In the genomic region with DNA sequence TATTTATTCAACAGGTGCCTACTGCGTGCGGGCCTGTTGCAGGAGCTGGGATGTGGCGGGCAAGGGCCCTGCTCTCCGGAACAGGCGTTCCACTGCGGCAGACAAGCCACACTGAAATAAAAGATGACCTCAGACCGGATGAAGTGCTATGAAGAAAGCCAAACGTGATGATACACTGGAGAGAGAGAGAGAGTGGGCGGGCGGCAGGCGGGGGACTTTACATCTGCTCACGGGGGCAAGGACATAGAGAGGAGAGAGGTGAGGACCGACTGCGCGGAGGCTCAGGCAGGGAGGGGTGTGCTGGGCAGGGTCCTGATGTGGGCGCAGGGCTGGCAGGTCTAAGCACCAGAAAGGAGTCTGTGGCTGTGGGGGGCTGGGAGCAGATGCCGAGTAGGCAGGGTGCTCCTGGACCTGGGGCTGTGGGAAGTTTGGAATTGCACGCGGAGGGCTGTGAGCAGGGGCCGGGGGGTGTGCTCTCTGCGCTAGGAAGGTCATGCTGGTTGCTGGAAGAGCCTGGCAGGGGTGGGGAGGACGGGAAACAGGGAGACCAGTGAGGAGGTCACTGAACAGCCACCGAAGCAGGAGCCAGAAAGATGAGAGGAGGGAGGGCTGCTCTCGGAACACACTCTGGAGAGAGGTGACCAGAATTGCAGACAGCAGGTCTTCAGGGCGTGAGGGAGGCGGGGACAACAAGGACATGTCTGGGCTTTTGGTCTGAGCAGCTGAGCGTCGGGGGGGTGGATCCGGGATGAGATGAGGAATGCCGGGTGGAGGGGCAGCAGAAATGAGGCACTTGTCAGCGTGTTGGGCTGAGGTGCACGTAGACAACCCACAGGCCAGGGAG, we compare ENCODE assay signal across 1 cellular context.
TF ChIP-seq lines count a peak whose summit lies in the region.

No MANE protein-coding gene starts in this region.

TF ChIP-seq in HepG2, 621 proteins besides CTCF, POLR2A, EP300 and RAD21 (continued from another document and continues in another):
- TF ChIP-seq, protein P1, sequence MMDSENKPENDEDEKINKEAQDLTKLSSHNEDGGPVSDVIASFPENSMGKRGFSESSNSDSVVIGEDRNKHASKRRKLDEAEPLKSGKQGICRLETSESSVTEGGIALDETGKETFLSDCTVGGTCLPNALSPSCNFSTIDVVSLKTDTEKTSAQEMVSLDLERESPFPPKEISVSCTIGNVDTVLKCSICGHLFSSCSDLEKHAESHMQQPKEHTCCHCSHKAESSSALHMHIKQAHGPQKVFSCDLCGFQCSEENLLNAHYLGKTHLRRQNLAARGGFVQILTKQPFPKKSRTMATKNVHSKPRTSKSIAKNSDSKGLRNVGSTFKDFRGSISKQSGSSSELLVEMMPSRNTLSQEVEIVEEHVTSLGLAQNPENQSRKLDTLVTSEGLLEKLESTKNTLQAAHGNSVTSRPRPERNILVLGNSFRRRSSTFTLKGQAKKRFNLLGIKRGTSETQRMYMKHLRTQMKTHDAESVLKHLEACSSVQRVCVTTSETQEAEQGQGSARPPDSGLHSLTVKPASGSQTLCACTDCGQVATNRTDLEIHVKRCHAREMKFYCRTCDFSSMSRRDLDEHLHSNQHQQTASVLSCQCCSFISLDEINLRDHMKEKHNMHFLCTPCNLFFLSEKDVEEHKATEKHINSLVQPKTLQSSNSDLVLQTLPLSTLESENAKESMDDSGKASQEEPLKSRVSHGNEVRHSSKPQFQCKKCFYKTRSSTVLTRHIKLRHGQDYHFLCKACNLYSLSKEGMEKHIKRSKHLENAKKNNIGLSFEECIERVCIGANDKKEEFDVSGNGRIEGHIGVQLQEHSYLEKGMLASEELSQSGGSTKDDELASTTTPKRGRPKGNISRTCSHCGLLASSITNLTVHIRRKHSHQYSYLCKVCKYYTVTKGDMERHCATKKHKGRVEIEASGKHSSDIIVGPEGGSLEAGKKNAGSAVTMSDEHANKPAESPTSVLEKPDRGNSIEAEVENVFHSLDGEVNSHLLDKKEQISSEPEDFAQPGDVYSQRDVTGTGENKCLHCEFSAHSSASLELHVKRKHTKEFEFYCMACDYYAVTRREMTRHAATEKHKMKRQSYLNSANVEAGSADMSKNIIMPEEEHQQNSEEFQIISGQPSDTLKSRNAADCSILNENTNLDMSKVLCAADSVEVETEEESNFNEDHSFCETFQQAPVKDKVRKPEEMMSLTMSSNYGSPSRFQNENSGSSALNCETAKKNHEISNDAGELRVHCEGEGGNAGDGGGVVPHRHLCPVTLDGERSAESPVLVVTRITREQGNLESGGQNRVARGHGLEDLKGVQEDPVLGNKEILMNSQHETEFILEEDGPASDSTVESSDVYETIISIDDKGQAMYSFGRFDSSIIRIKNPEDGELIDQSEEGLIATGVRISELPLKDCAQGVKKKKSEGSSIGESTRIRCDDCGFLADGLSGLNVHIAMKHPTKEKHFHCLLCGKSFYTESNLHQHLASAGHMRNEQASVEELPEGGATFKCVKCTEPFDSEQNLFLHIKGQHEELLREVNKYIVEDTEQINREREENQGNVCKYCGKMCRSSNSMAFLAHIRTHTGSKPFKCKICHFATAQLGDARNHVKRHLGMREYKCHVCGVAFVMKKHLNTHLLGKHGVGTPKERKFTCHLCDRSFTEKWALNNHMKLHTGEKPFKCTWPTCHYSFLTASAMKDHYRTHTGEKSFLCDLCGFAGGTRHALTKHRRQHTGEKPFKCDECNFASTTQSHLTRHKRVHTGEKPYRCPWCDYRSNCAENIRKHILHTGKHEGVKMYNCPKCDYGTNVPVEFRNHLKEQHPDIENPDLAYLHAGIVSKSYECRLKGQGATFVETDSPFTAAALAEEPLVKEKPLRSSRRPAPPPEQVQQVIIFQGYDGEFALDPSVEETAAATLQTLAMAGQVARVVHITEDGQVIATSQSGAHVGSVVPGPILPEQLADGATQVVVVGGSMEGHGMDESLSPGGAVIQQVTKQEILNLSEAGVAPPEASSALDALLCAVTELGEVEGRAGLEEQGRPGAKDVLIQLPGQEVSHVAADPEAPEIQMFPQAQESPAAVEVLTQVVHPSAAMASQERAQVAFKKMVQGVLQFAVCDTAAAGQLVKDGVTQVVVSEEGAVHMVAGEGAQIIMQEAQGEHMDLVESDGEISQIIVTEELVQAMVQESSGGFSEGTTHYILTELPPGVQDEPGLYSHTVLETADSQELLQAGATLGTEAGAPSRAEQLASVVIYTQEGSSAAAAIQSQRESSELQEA (CRISPR knock-in tag; IDR thresholded peaks at IDR 0.05; ENCODE audit: not compliant biosample characterization), result peak; percentile 65
- no peak for TF ChIP-seq ZNF589 (CRISPR knock-in tag; conservative IDR thresholded peaks at IDR 0.05)
- TF ChIP-seq ZNF749 (CRISPR knock-in tag; IDR thresholded peaks at IDR 0.05; ENCODE audit: borderline replicate concordance), result no peak
- TF ChIP-seq RBM39 (IDR thresholded peaks at IDR 0.05; ENCODE audit: low read depth, low read length, poor library complexity, severe bottlenecking), result peak; percentile 43
- TF ChIP-seq ESRRA (CRISPR knock-in tag; IDR thresholded peaks at IDR 0.05; ENCODE audit: low read depth), result peak; percentile 95
- TF ChIP-seq, protein P2, sequence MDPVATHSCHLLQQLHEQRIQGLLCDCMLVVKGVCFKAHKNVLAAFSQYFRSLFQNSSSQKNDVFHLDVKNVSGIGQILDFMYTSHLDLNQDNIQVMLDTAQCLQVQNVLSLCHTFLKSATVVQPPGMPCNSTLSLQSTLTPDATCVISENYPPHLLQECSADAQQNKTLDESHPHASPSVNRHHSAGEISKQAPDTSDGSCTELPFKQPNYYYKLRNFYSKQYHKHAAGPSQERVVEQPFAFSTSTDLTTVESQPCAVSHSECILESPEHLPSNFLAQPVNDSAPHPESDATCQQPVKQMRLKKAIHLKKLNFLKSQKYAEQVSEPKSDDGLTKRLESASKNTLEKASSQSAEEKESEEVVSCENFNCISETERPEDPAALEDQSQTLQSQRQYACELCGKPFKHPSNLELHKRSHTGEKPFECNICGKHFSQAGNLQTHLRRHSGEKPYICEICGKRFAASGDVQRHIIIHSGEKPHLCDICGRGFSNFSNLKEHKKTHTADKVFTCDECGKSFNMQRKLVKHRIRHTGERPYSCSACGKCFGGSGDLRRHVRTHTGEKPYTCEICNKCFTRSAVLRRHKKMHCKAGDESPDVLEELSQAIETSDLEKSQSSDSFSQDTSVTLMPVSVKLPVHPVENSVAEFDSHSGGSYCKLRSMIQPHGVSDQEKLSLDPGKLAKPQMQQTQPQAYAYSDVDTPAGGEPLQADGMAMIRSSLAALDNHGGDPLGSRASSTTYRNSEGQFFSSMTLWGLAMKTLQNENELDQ (CRISPR knock-in tag; IDR thresholded peaks at IDR 0.05; ENCODE audit: borderline replicate concordance), result no peak
- TF ChIP-seq, protein P3, sequence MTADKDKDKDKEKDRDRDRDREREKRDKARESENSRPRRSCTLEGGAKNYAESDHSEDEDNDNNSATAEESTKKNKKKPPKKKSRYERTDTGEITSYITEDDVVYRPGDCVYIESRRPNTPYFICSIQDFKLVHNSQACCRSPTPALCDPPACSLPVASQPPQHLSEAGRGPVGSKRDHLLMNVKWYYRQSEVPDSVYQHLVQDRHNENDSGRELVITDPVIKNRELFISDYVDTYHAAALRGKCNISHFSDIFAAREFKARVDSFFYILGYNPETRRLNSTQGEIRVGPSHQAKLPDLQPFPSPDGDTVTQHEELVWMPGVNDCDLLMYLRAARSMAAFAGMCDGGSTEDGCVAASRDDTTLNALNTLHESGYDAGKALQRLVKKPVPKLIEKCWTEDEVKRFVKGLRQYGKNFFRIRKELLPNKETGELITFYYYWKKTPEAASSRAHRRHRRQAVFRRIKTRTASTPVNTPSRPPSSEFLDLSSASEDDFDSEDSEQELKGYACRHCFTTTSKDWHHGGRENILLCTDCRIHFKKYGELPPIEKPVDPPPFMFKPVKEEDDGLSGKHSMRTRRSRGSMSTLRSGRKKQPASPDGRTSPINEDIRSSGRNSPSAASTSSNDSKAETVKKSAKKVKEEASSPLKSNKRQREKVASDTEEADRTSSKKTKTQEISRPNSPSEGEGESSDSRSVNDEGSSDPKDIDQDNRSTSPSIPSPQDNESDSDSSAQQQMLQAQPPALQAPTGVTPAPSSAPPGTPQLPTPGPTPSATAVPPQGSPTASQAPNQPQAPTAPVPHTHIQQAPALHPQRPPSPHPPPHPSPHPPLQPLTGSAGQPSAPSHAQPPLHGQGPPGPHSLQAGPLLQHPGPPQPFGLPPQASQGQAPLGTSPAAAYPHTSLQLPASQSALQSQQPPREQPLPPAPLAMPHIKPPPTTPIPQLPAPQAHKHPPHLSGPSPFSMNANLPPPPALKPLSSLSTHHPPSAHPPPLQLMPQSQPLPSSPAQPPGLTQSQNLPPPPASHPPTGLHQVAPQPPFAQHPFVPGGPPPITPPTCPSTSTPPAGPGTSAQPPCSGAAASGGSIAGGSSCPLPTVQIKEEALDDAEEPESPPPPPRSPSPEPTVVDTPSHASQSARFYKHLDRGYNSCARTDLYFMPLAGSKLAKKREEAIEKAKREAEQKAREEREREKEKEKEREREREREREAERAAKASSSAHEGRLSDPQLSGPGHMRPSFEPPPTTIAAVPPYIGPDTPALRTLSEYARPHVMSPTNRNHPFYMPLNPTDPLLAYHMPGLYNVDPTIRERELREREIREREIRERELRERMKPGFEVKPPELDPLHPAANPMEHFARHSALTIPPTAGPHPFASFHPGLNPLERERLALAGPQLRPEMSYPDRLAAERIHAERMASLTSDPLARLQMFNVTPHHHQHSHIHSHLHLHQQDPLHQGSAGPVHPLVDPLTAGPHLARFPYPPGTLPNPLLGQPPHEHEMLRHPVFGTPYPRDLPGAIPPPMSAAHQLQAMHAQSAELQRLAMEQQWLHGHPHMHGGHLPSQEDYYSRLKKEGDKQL (CRISPR knock-in tag; IDR thresholded peaks at IDR 0.05; ENCODE audit: low read depth), result no peak; the same call in 1 of the 2 replicates
- TF ChIP-seq TP53 (CRISPR knock-in tag; conservative IDR thresholded peaks at IDR 0.05), result no peak
- TF ChIP-seq ZNF34 (CRISPR knock-in tag; IDR thresholded peaks at IDR 0.05; ENCODE audit: borderline replicate concordance), result no peak
- 0 out of 2 replicates have a peak, but pooled peaks have one; percentile 0 for TF ChIP-seq CHCHD3 (CRISPR knock-in tag; IDR thresholded peaks at IDR 0.05)
- TF ChIP-seq FOXA3 (CRISPR knock-in tag; IDR thresholded peaks at IDR 0.05), result peak; percentile 25; the same call in 1 of the 2 replicates
- no peak for TF ChIP-seq RFXAP (CRISPR knock-in tag; IDR thresholded peaks at IDR 0.05; ENCODE audit: borderline replicate concordance)
- no peak for TF ChIP-seq PCBP2 (optimal IDR thresholded peaks at IDR 0.05; ENCODE audit: low read depth, low read length, poor library complexity, severe bottlenecking)
- TF ChIP-seq HHEX (CRISPR knock-in tag; IDR thresholded peaks at IDR 0.05), result no peak
- peak; percentile 89 for TF ChIP-seq ZNF350 (CRISPR knock-in tag; IDR thresholded peaks at IDR 0.05; ENCODE audit: borderline replicate concordance, low read depth)
- TF ChIP-seq SPEN (CRISPR knock-in tag; IDR thresholded peaks at IDR 0.05; ENCODE audit: low read depth), result no peak
- TF ChIP-seq GABPB1 (CRISPR knock-in tag; IDR thresholded peaks at IDR 0.05), result peak; percentile 75
- TF ChIP-seq ZNF724P (CRISPR knock-in tag; IDR thresholded peaks at IDR 0.05; ENCODE audit: borderline replicate concordance), result peak; percentile 19; the same call in 1 of the 2 replicates
- TF ChIP-seq CBX1 (IDR thresholded peaks at IDR 0.05; ENCODE audit: low read depth), result peak; percentile 43
- TF ChIP-seq, protein P4, sequence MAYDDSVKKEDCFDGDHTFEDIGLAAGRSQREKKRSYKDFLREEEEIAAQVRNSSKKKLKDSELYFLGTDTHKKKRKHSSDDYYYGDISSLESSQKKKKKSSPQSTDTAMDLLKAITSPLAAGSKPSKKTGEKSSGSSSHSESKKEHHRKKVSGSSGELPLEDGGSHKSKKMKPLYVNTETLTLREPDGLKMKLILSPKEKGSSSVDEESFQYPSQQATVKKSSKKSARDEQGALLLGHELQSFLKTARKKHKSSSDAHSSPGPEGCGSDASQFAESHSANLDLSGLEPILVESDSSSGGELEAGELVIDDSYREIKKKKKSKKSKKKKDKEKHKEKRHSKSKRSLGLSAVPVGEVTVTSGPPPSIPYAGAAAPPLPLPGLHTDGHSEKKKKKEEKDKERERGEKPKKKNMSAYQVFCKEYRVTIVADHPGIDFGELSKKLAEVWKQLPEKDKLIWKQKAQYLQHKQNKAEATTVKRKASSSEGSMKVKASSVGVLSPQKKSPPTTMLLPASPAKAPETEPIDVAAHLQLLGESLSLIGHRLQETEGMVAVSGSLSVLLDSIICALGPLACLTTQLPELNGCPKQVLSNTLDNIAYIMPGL (CRISPR knock-in tag; IDR thresholded peaks at IDR 0.05; ENCODE audit: borderline replicate concordance in 1 of 2, low read depth in 1 of 2), result peak in 1 of 2 experiments; percentile 75; a peak in 2 of 4 replicates
- TF ChIP-seq MZF1 (CRISPR knock-in tag; IDR thresholded peaks at IDR 0.05; ENCODE audit: borderline replicate concordance), result no peak
- TF ChIP-seq LCORL (IDR thresholded peaks at IDR 0.05), result peak; percentile 8; the same call in 1 of the 2 replicates
- peak; percentile 38 for TF ChIP-seq LCORL (CRISPR knock-in tag; IDR thresholded peaks at IDR 0.05)
- no peak for TF ChIP-seq PRPF4 (IDR thresholded peaks at IDR 0.05; ENCODE audit: low read depth, low read length, poor library complexity, severe bottlenecking)
- TF ChIP-seq ZNF713 (CRISPR knock-in tag; IDR thresholded peaks at IDR 0.05), result peak; percentile 98; the same call in 1 of the 2 replicates
- peak; percentile 34; the same call in 1 of the 2 replicates for TF ChIP-seq ZNF331 (CRISPR knock-in tag; IDR thresholded peaks at IDR 0.05)
- peak; percentile 54; the same call in 1 of the 2 replicates for TF ChIP-seq PITX1 (CRISPR knock-in tag; IDR thresholded peaks at IDR 0.05)
- TF ChIP-seq, protein P5, sequence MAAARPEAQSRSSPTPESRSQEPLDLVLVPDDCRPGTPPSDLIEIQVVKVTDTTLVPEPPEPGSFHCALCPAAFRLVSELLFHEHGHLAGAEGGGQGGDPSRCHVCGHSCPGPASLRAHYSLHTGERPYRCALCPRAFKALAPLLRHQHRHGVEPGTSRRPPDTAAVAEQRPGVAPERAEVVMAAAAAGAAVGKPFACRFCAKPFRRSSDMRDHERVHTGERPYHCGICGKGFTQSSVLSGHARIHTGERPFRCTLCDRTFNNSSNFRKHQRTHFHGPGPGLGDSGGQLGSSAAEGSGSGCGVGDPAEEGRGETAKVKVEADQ (CRISPR knock-in tag; IDR thresholded peaks at IDR 0.05; ENCODE audit: borderline replicate concordance), result peak; percentile 86
- no peak for TF ChIP-seq PAF1 (CRISPR knock-in tag; IDR thresholded peaks at IDR 0.05)
- TF ChIP-seq MTA1 (CRISPR knock-in tag; IDR thresholded peaks at IDR 0.05; ENCODE audit: borderline replicate concordance), result peak; percentile 83; the same call in 1 of the 2 replicates
- TF ChIP-seq, protein P6, sequence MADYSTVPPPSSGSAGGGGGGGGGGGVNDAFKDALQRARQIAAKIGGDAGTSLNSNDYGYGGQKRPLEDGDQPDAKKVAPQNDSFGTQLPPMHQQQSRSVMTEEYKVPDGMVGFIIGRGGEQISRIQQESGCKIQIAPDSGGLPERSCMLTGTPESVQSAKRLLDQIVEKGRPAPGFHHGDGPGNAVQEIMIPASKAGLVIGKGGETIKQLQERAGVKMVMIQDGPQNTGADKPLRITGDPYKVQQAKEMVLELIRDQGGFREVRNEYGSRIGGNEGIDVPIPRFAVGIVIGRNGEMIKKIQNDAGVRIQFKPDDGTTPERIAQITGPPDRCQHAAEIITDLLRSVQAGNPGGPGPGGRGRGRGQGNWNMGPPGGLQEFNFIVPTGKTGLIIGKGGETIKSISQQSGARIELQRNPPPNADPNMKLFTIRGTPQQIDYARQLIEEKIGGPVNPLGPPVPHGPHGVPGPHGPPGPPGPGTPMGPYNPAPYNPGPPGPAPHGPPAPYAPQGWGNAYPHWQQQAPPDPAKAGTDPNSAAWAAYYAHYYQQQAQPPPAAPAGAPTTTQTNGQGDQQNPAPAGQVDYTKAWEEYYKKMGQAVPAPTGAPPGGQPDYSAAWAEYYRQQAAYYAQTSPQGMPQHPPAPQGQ (CRISPR knock-in tag; IDR thresholded peaks at IDR 0.05; ENCODE audit: borderline replicate concordance), result 0 out of 2 replicates have a peak, but pooled peaks have one; percentile 18
